ENCODE assay signal across 22 cellular contexts in genomic region chr10:51469666-51470065, GRCh38.
"Had no signal": no experiment of that assay in that cellular context is flagged by ENCODE, and none has a peak within 500 bp of the region (broad histone marks: within the 10 kb centered on the region; RNA-seq: fewer than 3 reads in every experiment).

No MANE protein-coding gene starts in this region.

- H2AFZ ChIP-seq: hepatocyte had no signal

- DNase-seq: dermis blood vessel endothelial cell; dorsolateral prefrontal cortex; effector CD4-positive, alpha-beta T cell; effector memory CD4-positive, alpha-beta T cell; foreskin keratinocyte; heart left ventricle; hypothalamus; immature natural killer cell; islet precursor cell; left cardiac atrium; left lung; left ventricle myocardium superior; lower lobe of right lung; mesenchymal stem cell; mucosa of descending colon; naive B cell; naive thymus-derived CD8-positive, alpha-beta T cell had no signal

- ATAC-seq: foreskin keratinocyte; gastroesophageal sphincter; heart left ventricle; left cardiac atrium; left lung; left ventricle myocardium superior; lower lobe of right lung; mucosa of descending colon; naive thymus-derived CD8-positive, alpha-beta T cell had no signal

- H3K9me3 ChIP-seq: esophagus muscularis mucosa, gastroesophageal sphincter, heart left ventricle, left lung, lower lobe of right lung, mucosa of descending colon had no signal

- FAIRE-seq: endothelial cell of umbilical vein had no signal

- H3K4me2 ChIP-seq: hepatocyte had no signal

- H3K79me2 ChIP-seq: hepatocyte had no signal

- H3K27ac ChIP-seq: coronary artery, dorsolateral prefrontal cortex, esophagus muscularis mucosa, foreskin keratinocyte, gastroesophageal sphincter, heart left ventricle, hepatocyte, left lung, lower lobe of right lung had no signal

- H3K36me3 ChIP-seq: esophagus muscularis mucosa, gastroesophageal sphincter, heart left ventricle, left lung, lower lobe of right lung had no signal

- H3K27me3 ChIP-seq: dorsolateral prefrontal cortex, esophagus muscularis mucosa, foreskin keratinocyte, gastroesophageal sphincter, heart left ventricle, hepatocyte, left lung had no signal

- H3K4me3 ChIP-seq: coronary artery, dorsolateral prefrontal cortex, esophagus muscularis mucosa, gastroesophageal sphincter, heart left ventricle, hepatocyte, left lung, lower lobe of right lung, mucosa of descending colon had no signal

- H3K4me1 ChIP-seq: foreskin keratinocyte, lower lobe of right lung had no signal
